8 cellular contexts compared by ENCODE assay signal in the genomic region with DNA sequence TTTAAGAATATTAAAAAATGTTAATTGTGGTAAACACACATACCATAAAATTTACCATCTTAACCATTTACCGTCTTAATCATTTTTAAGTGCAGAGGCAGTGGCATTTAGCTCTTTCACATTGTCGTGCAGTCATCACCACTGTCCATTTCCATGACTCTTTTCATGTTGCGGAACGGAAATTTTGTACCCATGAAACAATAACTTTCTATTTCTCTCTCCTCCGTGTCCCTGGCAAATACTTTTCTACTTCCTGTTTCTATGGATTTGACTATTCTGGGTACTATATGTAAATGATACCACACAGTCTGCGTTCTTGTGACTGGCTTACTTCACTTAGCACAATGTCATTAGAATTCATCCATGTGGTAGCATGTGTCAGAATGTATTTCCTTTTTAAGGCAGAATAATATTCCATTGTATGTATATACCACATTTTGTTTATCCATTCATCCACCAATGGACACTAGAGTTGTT. TPM values are rescaled to one million over a fixed set of nuclear protein-coding genes. Genes with fewer than 3 reads are reported as not detected.
A peak's percentile ranks its signal among the peaks of the same experiment; 100 is the strongest.
DNase-seq lines count a peak whose midpoint lies in the region; ATAC-seq and TF ChIP-seq lines count a peak whose summit lies in the region.

No MANE protein-coding gene starts in this region.

- H3K36me3 ChIP-seq in ACC112 (ENCODE audit: insufficient read depth, low read length) (no peaks in the 10 kb centered on the region), brain microvascular endothelial cell (replicated peaks) (no peaks in the 10 kb centered on the region), testis (ENCODE audit: low read depth, missing control alignments) (no peaks in the 10 kb centered on the region), aorta (ENCODE audit: control insufficient read depth in 1 of 2, insufficient read depth in 2 of 2, low read length in 1 of 2) (no peaks in the 10 kb centered on the region)

- H3K27ac ChIP-seq in ACC112 (ENCODE audit: low read depth, low read length) (peak overlapping the region; percentile 59), brain microvascular endothelial cell (peak overlapping the region; percentile 84), testis (no peak overlapping the region), aorta (ENCODE audit: low read depth in 1 of 2, low read length in 2 of 2) (peak overlapping the region in 1 of 2 donors; percentile 17)

- intact Hi-C loops in testis (cut with DNase I; ENCODE audit: low total_unique reads) (no loop called here), aorta (cut with DNase I) (loop anchor here in 1 of 2 donors (10.0 kb wide), 1 partner anchor 74 kb away; no protein-coding TSS in a partner anchor)

- peak overlapping the region; percentile 38 to 84 (median 78) for H3K4me3 Mint-ChIP-seq in IgD-negative memory B cell

- in situ Hi-C loops in brain microvascular endothelial cell (cut with HindIII; ENCODE audit: low pct_ligation_motif_present, low sequenced_read_pairs), result no loop called here

- TF ChIP-seq POLR2A in testis (IDR thresholded peaks at IDR 0.05), result no peak

- peak overlapping the region; percentile 95 to 97 (median 95) for H3K27ac Mint-ChIP-seq in IgD-negative memory B cell

- H3K4me1 Mint-ChIP-seq in IgD-negative memory B cell, result peaks cover 60 to 83% (median 70%) of the 10 kb centered on the region in 3 donors

- DNase-seq in brain microvascular endothelial cell (no peak), foreskin melanocyte (no peak), testis (no peak), aorta (no peak), SW 1271 (lab: John Stamatoyannopoulos, UW) (no peak)

- peaks cover 85% of the 10 kb centered on the region for H3K79me2 ChIP-seq in ACC112 (ENCODE audit: control insufficient read depth, insufficient read depth, low read length, unreplicated experiment)

- no peak for TF ChIP-seq CTCF in brain microvascular endothelial cell (IDR thresholded peaks at IDR 0.05; ENCODE audit: low read depth, low read length, missing control alignments)
- TF ChIP-seq CTCF in testis (IDR thresholded peaks at IDR 0.05), result no peak

- no peaks in the 10 kb centered on the region for H3K9me3 ChIP-seq in testis
- H3K9me3 ChIP-seq in aorta (ENCODE audit: control insufficient read depth, low read length), result no peaks in the 10 kb centered on the region

- H3K27me3 ChIP-seq in ACC112 (ENCODE audit: insufficient read depth, low read length), result no peaks in the 10 kb centered on the region
- no peaks in the 10 kb centered on the region for H3K27me3 ChIP-seq in brain microvascular endothelial cell (replicated peaks)
- no peaks in the 10 kb centered on the region for H3K27me3 ChIP-seq in testis
- peaks cover 0 to 1% of the 10 kb centered on the region in 2 donors for H3K27me3 ChIP-seq in aorta (ENCODE audit: control insufficient read depth in 1 of 2, insufficient read depth in 2 of 2, low read length in 1 of 2)

- H3K4me3 ChIP-seq in ACC112 (ENCODE audit: low read depth, low read length), result 0 out of 2 replicates have a peak overlapping the region, but pooled peaks have one; percentile 16
- no peak overlapping the region for H3K4me3 ChIP-seq in brain microvascular endothelial cell (ENCODE audit: low read depth, low read length)
- H3K4me3 ChIP-seq in testis, result no peak overlapping the region
- H3K4me3 ChIP-seq in aorta (ENCODE audit: low read length in 2 of 2), result no peak overlapping the region

- H3K9me3 Mint-ChIP-seq in IgD-negative memory B cell, result no peaks in the 10 kb centered on the region

- ATAC-seq in GM19438 (IDR thresholded peaks at IDR 0.05; ENCODE audit: low read depth, unreplicated experiment) (peak; percentile 40), aorta (ENCODE audit: low FRiP score) (no peak)

- H2AFZ ChIP-seq in ACC112 (ENCODE audit: low read length, unreplicated experiment), result no peak overlapping the region

- no peaks in the 10 kb centered on the region for H3K36me3 Mint-ChIP-seq in IgD-negative memory B cell

- 78 to 94% methylated on average over 6 of the region's 6 CpGs for WGBS in testis, 2 donors
- 77 to 82% methylated on average over 6 of the region's 6 CpGs for WGBS in aorta, 2 donors

- H3K4me1 ChIP-seq in ACC112 (ENCODE audit: control insufficient read depth, insufficient read depth, low read length, unreplicated experiment), result peaks cover 61% of the 10 kb centered on the region
- H3K4me1 ChIP-seq in testis, result peaks cover 17% of the 10 kb centered on the region
- peaks cover 5 to 15% of the 10 kb centered on the region in 2 donors for H3K4me1 ChIP-seq in aorta (ENCODE audit: control insufficient read depth in 1 of 2, insufficient read depth in 2 of 2, low read length in 2 of 2)

- H3K27me3 Mint-ChIP-seq in IgD-negative memory B cell, result no peaks in the 10 kb centered on the region

RNA-seq across cellular contexts. Expression of a gene that starts 27.9 kb away (rescaled TPM):
- polyA plus RNA-seq in IgD-negative memory B cell, result 152 TPM
- total RNA-seq in testis, result 100 to 1,000 TPM; 187 to 207 TPM
- polyA plus RNA-seq in testis (ENCODE audit: insufficient read depth, low read depth, low replicate concordance), result 79.5 TPM
- total RNA-seq in aorta, result 100 to 1,000 TPM; 224 to 267 TPM
- polyA plus RNA-seq in aorta, result 10 to 100 TPM; 29.6 to 52.2 TPM

Comparison
In these comparisons a context has a peak if more than half of its experiments do, and no peak if none do; other contexts are left out.
1. H3K27ac ChIP-seq: peak in ACC112 (single experiment) and brain microvascular endothelial cell (single experiment); none in testis (0 of 2).